24 cellular contexts compared by ENCODE assay signal in the genomic region with DNA sequence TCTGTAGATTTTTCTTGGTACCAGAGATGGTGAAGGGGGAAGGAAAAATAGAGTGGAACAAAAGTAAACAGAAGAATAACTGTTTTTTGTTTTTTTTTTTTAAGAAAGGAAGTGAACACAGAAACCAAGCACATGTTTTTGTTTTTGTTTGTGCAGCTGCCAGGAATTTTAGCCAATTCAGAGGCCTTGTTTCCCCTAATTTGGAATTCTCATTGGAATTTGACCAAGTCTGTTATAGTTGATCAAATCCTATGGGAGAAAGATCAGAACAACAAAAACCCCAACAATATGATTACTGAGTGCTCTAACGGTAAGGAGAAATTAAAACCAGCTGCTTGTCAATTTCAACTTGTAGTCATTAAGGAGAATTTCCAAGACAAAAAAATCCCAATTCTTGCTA. TPM values are rescaled to one million over a fixed set of nuclear protein-coding genes. Genes with fewer than 3 reads are reported as not detected.
DNase-seq lines count a peak whose midpoint lies in the region; ATAC-seq, FAIRE-seq and TF ChIP-seq lines count a peak whose summit lies in the region.
"Had no signal": no experiment of that assay in that cellular context is flagged by ENCODE, and none has a peak within 500 bp of the region (broad histone marks: within the 10 kb centered on the region; RNA-seq: fewer than 3 reads in every experiment).

No MANE protein-coding gene starts in this region.

- H3K36me3 Mint-ChIP-seq in osteocyte (ENCODE audit: unreplicated experiment): peaks cover 6% of the 10 kb centered on the region

- H3K4me1 Mint-ChIP-seq in osteocyte (ENCODE audit: unreplicated experiment): peaks cover 2% of the 10 kb centered on the region

- TF ChIP-seq EP300 in esophagus muscularis mucosa (IDR thresholded peaks at IDR 0.05): no peak

- H3K27ac ChIP-seq in pancreas (no peak overlapping the region), esophagus muscularis mucosa (replicated peaks in 1 of 4) (no peak overlapping the region)
- H3K27ac ChIP-seq: A549, GM23248 had no signal

- H3K9me3 ChIP-seq in pancreas (peaks cover 0 to 3% (median 0%) of the 10 kb centered on the region in 4 donors), esophagus muscularis mucosa (no peaks in the 10 kb centered on the region)

- H3K27ac Mint-ChIP-seq in osteocyte (ENCODE audit: unreplicated experiment): no peak overlapping the region
- H3K27ac Mint-ChIP-seq: CD8-positive, alpha-beta T cell had no signal

- DNase-seq in AG09319 (ENCODE audit: extremely low read depth, low read depth) (peak; percentile 65), cardiac fibroblast (ENCODE audit: low read depth in 2 of 2) (peak; percentile 14 to 54), fibroblast of peridontal ligament (ENCODE audit: extremely low read depth) (peak; percentile 65), left kidney (ENCODE audit: low read depth, low spot score) (peak; percentile 13), putamen (ENCODE audit: low spot score) (no peak), pancreas (no peak), osteocyte (ENCODE audit: extremely low spot score, unreplicated experiment) (no peak), esophagus muscularis mucosa (ENCODE audit: extremely low spot score) (no peak)
- DNase-seq: CD8-positive, alpha-beta T cell; DMS53; EL; GM23248; NCI-H1105 treated with DMSO at 0.1 percent for 48 hours; NCI-H1694; NCI-H510A; NCI-H748 treated with DMSO at 0.1 percent for 48 hours; NK-92 treated with Interleukin-12 subunit alpha and Interleukin-12 subunit beta, amount 100 ng/mL, for 24 hours; SHP77 had no signal

- no peak for TF ChIP-seq CTCF in AG09319 (IDR thresholded peaks at IDR 0.05; ENCODE audit: low read depth, low read length)
- no peak for TF ChIP-seq CTCF in cardiac fibroblast (IDR thresholded peaks at IDR 0.05; ENCODE audit: low read depth, low read length)
- no peak for TF ChIP-seq CTCF in pancreas (IDR thresholded peaks at IDR 0.05)
- no peak for TF ChIP-seq CTCF in osteocyte (IDR thresholded peaks at IDR 0.05)
- TF ChIP-seq CTCF in esophagus muscularis mucosa (IDR thresholded peaks at IDR 0.05): no peak

- H3K4me3 Mint-ChIP-seq in osteocyte (ENCODE audit: unreplicated experiment): no peak overlapping the region
- H3K4me3 Mint-ChIP-seq: CD8-positive, alpha-beta T cell had no signal

- H3K4me3 ChIP-seq in cardiac fibroblast (replicated peaks in 1 of 2; ENCODE audit: low read depth in 2 of 2, low read length in 2 of 2): no peak overlapping the region
- no peak overlapping the region for H3K4me3 ChIP-seq in pancreas
- H3K4me3 ChIP-seq in esophagus muscularis mucosa: no peak overlapping the region
- H3K4me3 ChIP-seq: A549; BLaER1 treated with 17β-estradiol and CSF1 and Interleukin-3, amounts not matched to agents 10 nM and 100 nM; GM12878; GM23248; HAP-1 had no signal

- FAIRE-seq in pancreas (lab: Jason Lieb, UNC): no peak
- FAIRE-seq: A549, GM12878, RCC 7860 had no signal

- H3K4me1 ChIP-seq in pancreas: no peaks in the 10 kb centered on the region
- H3K4me1 ChIP-seq in esophagus muscularis mucosa: peaks cover 0 to 12% (median 6%) of the 10 kb centered on the region in 4 donors
- H3K4me1 ChIP-seq: A549, HAP-1 had no signal

- WGBS in pancreas, 2 donors: 83 to 87% methylated on average over 1 of the region's 1 CpG
- 62% methylated on average over 1 of the region's 1 CpG for WGBS in esophagus muscularis mucosa

- ATAC-seq in pancreas: no peak
- ATAC-seq: A549; CD8-positive, alpha-beta T cell; GM12878 had no signal

- TF ChIP-seq POLR2A in esophagus muscularis mucosa (IDR thresholded peaks at IDR 0.05; ENCODE audit: low read depth): no peak

- H3K27me3 Mint-ChIP-seq in osteocyte (ENCODE audit: unreplicated experiment): no peaks in the 10 kb centered on the region

- H3K9me3 Mint-ChIP-seq in osteocyte (ENCODE audit: unreplicated experiment): peaks cover 19% of the 10 kb centered on the region

- H3K36me3 ChIP-seq in pancreas (no peaks in the 10 kb centered on the region), esophagus muscularis mucosa (no peaks in the 10 kb centered on the region)
- H3K36me3 ChIP-seq: HAP-1 had no signal

- no peaks in the 10 kb centered on the region for H3K27me3 ChIP-seq in pancreas
- H3K27me3 ChIP-seq in esophagus muscularis mucosa: no peaks in the 10 kb centered on the region
- H3K27me3 ChIP-seq: BLaER1 treated with 17β-estradiol and CSF1 and Interleukin-3, amounts not matched to agents 10 nM and 100 nM had no signal

- intact Hi-C loops in pancreas (cut with DNase I) (no loop called here), esophagus muscularis mucosa (cut with DNase I) (no loop called here)

RNA-seq across cellular contexts. Expression of a gene that starts 18.2 kb away (rescaled TPM):
- under 1 TPM in 1 of 6 donors, not detected in 5; 0.06 TPM for total RNA-seq in pancreas
- polyA plus RNA-seq in pancreas: not detected
- not detected in 2 replicates for total RNA-seq in osteocyte
- not detected for total RNA-seq in esophagus muscularis mucosa
- total RNA-seq: CD8-positive, alpha-beta T cell; GM23248; OCI-LY7 had no signal
- polyA plus RNA-seq: A549, GM23248 had no signal

RNA-seq across cellular contexts. Expression of a gene that starts 27.5 kb away (rescaled TPM):
- 10 to 100 TPM; 14.1 to 65.5 (median 19.9) TPM for total RNA-seq in pancreas
- polyA plus RNA-seq in pancreas: 10 to 100 TPM; 22.0 to 30.7 TPM
- total RNA-seq in osteocyte: 33.4 and 36.1 TPM in 2 replicates
- 10 to 100 TPM; 52.8 to 95.9 (median 62.9) TPM for total RNA-seq in esophagus muscularis mucosa

Comparison
In these comparisons a context has a peak if more than half of its experiments do, and no peak if none do; other contexts are left out.
1. DNase-seq: peak in AG09319 (single experiment), cardiac fibroblast (2 of 2), fibroblast of peridontal ligament (single experiment) and left kidney (single experiment); none in putamen (single experiment), pancreas (0 of 6), osteocyte (single experiment) and esophagus muscularis mucosa (single experiment).